In the genomic region with DNA sequence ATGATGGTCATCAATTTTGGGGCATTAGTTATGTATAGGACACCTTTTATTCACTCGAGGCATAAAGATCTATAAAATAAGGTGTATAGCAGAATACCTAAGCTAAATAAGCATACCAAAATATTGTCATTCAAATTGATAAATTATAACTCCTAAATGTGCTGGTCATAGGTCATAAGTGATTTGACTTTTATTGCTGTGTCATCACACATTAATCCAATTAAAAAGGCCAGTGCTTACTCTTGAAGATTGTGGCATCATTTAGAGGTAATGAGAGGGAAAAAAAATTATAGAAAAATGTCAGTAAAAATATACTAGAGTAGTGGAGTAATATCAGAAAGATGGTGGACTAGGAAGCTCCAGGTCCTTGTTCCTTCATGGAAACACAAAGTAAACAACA, we compare ENCODE assay signal across 11 cellular contexts.
"Had no signal": no experiment of that assay in that cellular context is flagged by ENCODE, and none has a peak within 500 bp of the region (broad histone marks: within the 10 kb centered on the region; RNA-seq: fewer than 3 reads in every experiment).

No MANE protein-coding gene starts in this region.

- FAIRE-seq: H1, H54 had no signal

- H3K36me3 ChIP-seq: HAP-1 had no signal

- DNase-seq: GM23248, GOT3, H7, H9, HCEC 1CT, HFFc6 had no signal

- H3K4me2 ChIP-seq: GM23338 had no signal

- H3K4me3 ChIP-seq: GM23248, GM23338, HAP-1 had no signal

- H3K9me3 ChIP-seq: HAP-1 had no signal

- ATAC-seq: GM23338, HCT116 had no signal

- H3K27ac ChIP-seq: GM23248 had no signal

- H3K4me1 ChIP-seq: HAP-1 had no signal

- H2AFZ ChIP-seq: GM23248, GM23338 had no signal

- H3K9ac ChIP-seq: GM23248 had no signal
